8 cellular contexts compared by ENCODE assay signal in the genomic region with DNA sequence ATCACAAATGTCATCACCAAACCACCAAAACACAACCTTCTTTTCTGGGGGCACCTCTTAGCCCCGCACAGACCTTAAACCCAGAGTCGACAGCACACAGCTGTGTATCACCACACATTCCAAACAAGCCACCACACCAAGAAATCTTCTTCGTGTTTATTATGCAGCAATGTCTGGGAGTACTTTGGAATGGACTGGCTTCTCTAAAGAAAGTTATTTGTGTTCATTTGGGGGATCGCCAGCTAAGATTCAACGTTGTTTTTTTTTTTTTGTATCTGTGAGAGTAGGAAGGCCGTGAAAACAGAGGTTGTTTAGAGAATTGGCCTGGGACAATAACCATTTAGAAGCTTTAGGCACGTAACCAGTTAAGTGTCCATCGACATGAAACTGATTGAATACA. TPM values are rescaled to one million over a fixed set of nuclear protein-coding genes. Genes with fewer than 3 reads are reported as not detected.
DNase-seq lines count a peak whose midpoint lies in the region; ATAC-seq and TF ChIP-seq lines count a peak whose summit lies in the region.

No MANE protein-coding gene starts in this region.

- H3K27me3 Mint-ChIP-seq in chondrocyte (ENCODE audit: low read depth) (no peaks in the 10 kb centered on the region), nephron (ENCODE audit: low read depth) (no peaks in the 10 kb centered on the region)

- no peak overlapping the region for H3K4me3 Mint-ChIP-seq in chondrocyte (ENCODE audit: unreplicated experiment)
- H3K4me3 Mint-ChIP-seq in nephron = peak overlapping the region; percentile 66 to 85 (median 79)

- no peaks in the 10 kb centered on the region for H3K9me3 Mint-ChIP-seq in chondrocyte (ENCODE audit: low read depth)
- H3K9me3 Mint-ChIP-seq in nephron = no peaks in the 10 kb centered on the region

- no peak for TF ChIP-seq CTCF in chondrocyte (IDR thresholded peaks at IDR 0.05)
- TF ChIP-seq CTCF in nephron (IDR thresholded peaks at IDR 0.05; ENCODE audit: unreplicated experiment in 3 of 3) = no peak

- H3K27ac Mint-ChIP-seq in chondrocyte (ENCODE audit: unreplicated experiment) (peak overlapping the region; percentile 52), nephron (peak overlapping the region; percentile 91 to 98 (median 93))

- DNase-seq in AG20443 (ENCODE audit: low spot score) = peak; percentile 58
- no peak for DNase-seq in chondrocyte (ENCODE audit: low spot score)
- no peak for DNase-seq in NCI-H510A treated with DMSO at 0.1 percent for 48 hours (lab: John Stamatoyannopoulos, UW)
- no peak for DNase-seq in NCI-H146 treated with DMSO at 0.1 percent for 48 hours (lab: John Stamatoyannopoulos, UW; ENCODE audit: unreplicated experiment)
- DNase-seq in NCI-H146 (lab: John Stamatoyannopoulos, UW) = no peak

- ATAC-seq in HG03135 (IDR thresholded peaks at IDR 0.05; ENCODE audit: unreplicated experiment) (peak; percentile 3), HG02885 (IDR thresholded peaks at IDR 0.05; ENCODE audit: poor library complexity, unreplicated experiment) (no peak)

- peaks cover 29% of the 10 kb centered on the region for H3K4me1 Mint-ChIP-seq in chondrocyte (ENCODE audit: low read depth)
- peaks cover 30% of the 10 kb centered on the region for H3K4me1 Mint-ChIP-seq in nephron

- peaks cover 4% of the 10 kb centered on the region for H3K36me3 Mint-ChIP-seq in chondrocyte (ENCODE audit: low read depth)
- peaks cover 11% of the 10 kb centered on the region for H3K36me3 Mint-ChIP-seq in nephron (ENCODE audit: low read depth)

RNA-seq across cellular contexts. Expression of gene MTA3, which starts 1.0 kb away (rescaled TPM):
- 39.1 to 46.8 TPM (median 39.3 TPM) in 3 replicates for total RNA-seq in chondrocyte
